ENCODE assay signal across 25 cellular contexts in the genomic region with DNA sequence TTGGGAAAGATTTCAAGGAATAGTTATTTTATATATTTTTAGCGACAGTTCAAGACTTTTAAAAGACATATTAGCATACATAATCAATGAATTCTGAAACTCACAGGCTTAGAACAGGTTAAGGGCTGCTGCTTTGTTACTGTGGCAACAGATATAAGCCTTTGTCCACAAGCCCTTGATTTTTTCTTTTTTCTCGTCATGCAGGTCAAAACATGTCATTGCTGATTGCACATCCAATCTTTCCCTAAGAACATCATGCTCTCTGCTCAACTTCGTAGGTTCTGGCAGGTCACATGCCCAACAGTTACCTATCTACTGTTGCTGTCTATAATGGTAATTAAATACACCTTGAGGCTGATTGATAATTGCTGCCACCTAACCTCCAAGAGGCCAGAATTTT.
"Had no signal": no experiment of that assay in that cellular context is flagged by ENCODE, and none has a peak within 500 bp of the region (broad histone marks: within the 10 kb centered on the region; RNA-seq: fewer than 3 reads in every experiment).

No MANE protein-coding gene starts in this region.

- H3K27ac ChIP-seq: KMS-11 had no signal

- H3K4me3 Mint-ChIP-seq: IgD-negative memory B cell, T-cell had no signal

- H3K4me3 ChIP-seq: K562 had no signal

- H3K27ac Mint-ChIP-seq: IgD-negative memory B cell, T-cell had no signal

- H3K36me3 Mint-ChIP-seq: IgD-negative memory B cell, T-cell had no signal

- FAIRE-seq: HepG2, K562, RCC 7860 had no signal

- H3K9ac ChIP-seq: KMS-11, SK-N-SH had no signal

- H3K4me2 ChIP-seq: KMS-11, SK-N-SH had no signal

- H3K9me3 ChIP-seq: SK-N-SH had no signal

- H3K4me1 Mint-ChIP-seq: IgD-negative memory B cell, T-cell had no signal

- H3K27me3 Mint-ChIP-seq: IgD-negative memory B cell, T-cell had no signal

- DNase-seq: Kasumi-1, MM.1S, NCI-H1092 treated with DMSO at 0.1 percent for 48 hours, NCI-H1417 treated with DMSO at 0.1 percent for 48 hours, NCI-H146, NCI-H1694 treated with DMSO at 0.1 percent for 48 hours, NCI-H1930, NCI-H2081, NCI-H2107, NCI-H226, NCI-H446, NCI-H510A, NCI-H524 treated with DMSO at 0.1 percent for 48 hours, NCI-H69, NCI-H774, RPMI8226, SHP77, SK-N-SH, SW 1271, T-cell had no signal
